Comparison of ENCODE assay signal across 8 cellular contexts in genomic region chr3:98817546-98817945, GRCh38. TPM values are rescaled to one million over a fixed set of nuclear protein-coding genes. Genes with fewer than 3 reads are reported as not detected.
DNase-seq lines count a peak whose midpoint lies in the region; ATAC-seq and TF ChIP-seq lines count a peak whose summit lies in the region.

No MANE protein-coding gene starts in this region.

- H3K36me3 Mint-ChIP-seq in Calu3 (ENCODE audit: insufficient read depth, unreplicated experiment) = peaks cover 66% of the 10 kb centered on the region

- no peak overlapping the region for H3K27ac Mint-ChIP-seq in Calu3 (ENCODE audit: unreplicated experiment)

- CTCF ChIA-PET in Calu3 (lab: Charles Lee) = interaction anchor here (0.5 to 2.0 kb wide), 9 partner anchors 84 to 355 kb away, joined by 3 to 23 read pairs (median 3); partner anchors contain the start of genes CPOX and DCBLD2

- H3K4me3 ChIP-seq in astrocyte of the cerebellum (ENCODE audit: low read depth, low read length) = no peak overlapping the region

- intact Hi-C loops in Calu3 (cut with micrococcal nuclease; ENCODE audit: unreplicated experiment) = loop anchor here (1.0 to 5.0 kb wide), 3 partner anchors 85 to 177 kb away; partner anchors contain the start of gene DCBLD2

- DNase-seq in Calu3 = no peak
- peak; percentile 20 for DNase-seq in GM19240 (ENCODE audit: insufficient read length, low spot score)
- peak; percentile 32 for DNase-seq in NCI-H2227 treated with DMSO at 0.1 percent for 48 hours (lab: John Stamatoyannopoulos, UW)
- peak; percentile 49 for DNase-seq in astrocyte of the cerebellum (ENCODE audit: low read depth)
- DNase-seq in iPS-NIHi11 (ENCODE audit: low spot score) = peak; percentile 46
- DNase-seq in superior temporal gyrus (ENCODE audit: extremely low spot score) = peak; percentile 97
- DNase-seq in occipital lobe (lab: John Stamatoyannopoulos, UW) = no peak

- peak; percentile 85 for ATAC-seq in HG03342 (IDR thresholded peaks at IDR 0.05; ENCODE audit: unreplicated experiment)

- H3K4me3 Mint-ChIP-seq in Calu3 (ENCODE audit: low read depth, unreplicated experiment) = no peak overlapping the region

- H3K4me1 Mint-ChIP-seq in Calu3 (ENCODE audit: low read depth, unreplicated experiment) = peaks cover 23% of the 10 kb centered on the region

- in situ Hi-C loops in astrocyte of the cerebellum (cut with HindIII; ENCODE audit: low sequenced_read_pairs) = no loop called here

- BruUV-seq in Calu3 (replicated peaks; lab: Mats Ljungman, UMichigan) = no TSS peak

- no peaks in the 10 kb centered on the region for H3K9me3 Mint-ChIP-seq in Calu3 (ENCODE audit: low read depth, unreplicated experiment)

- peak; percentile 32 for TF ChIP-seq CTCF in Calu3 (IDR thresholded peaks at IDR 0.05; ENCODE audit: unreplicated experiment)
- peak; percentile 31 for TF ChIP-seq CTCF in astrocyte of the cerebellum (IDR thresholded peaks at IDR 0.05; ENCODE audit: low read depth, low read length, missing control alignments)

- no peaks in the 10 kb centered on the region for H3K27me3 Mint-ChIP-seq in Calu3 (ENCODE audit: unreplicated experiment)

RNA-seq across cellular contexts. Expression of gene ST3GAL6, which starts 54.4 kb away (rescaled TPM):
- total RNA-seq in Calu3 (2022) (1.7 and 3.2 TPM in 2 replicates), occipital lobe (35.6 TPM)

Comparison
In these comparisons a context has a peak if more than half of its experiments do, and no peak if none do; other contexts are left out.
1. DNase-seq: peak in GM19240 (single experiment), NCI-H2227 treated with DMSO at 0.1 percent for 48 hours (single experiment), astrocyte of the cerebellum (single experiment), iPS-NIHi11 (single experiment) and superior temporal gyrus (single experiment); none in Calu3 (single experiment) and occipital lobe (single experiment).